Comparison of ENCODE assay signal across 1 cellular context in the genomic region with DNA sequence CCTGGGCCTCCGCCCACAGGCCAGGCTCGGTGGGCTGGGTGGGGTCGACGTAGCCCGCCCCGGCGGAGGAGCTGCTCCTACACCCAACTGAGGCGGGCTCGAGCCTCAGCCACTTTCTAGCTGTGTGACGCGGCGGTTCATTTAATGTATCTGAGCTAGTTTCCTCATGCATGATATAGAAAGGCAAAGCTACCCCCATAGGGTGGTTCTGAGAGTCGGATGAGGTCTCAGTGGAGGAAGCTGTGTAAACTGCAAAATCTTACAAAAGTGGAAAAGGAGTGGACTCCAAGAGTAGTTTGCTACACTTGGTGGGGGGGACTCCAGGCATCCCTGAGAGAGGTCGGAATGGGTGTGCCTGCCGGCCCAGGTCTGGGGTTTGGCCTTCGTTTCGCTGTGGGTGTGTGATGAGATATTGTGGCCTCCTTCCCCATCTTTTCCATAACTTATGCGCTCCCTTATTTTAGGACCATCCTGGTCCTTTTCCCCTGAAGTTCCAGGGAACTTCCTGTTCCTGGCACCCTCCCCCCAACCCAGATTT.
TF ChIP-seq lines count a peak whose summit lies in the region.

No MANE protein-coding gene starts in this region.

TF ChIP-seq in HepG2, 621 proteins besides CTCF, POLR2A, EP300 and RAD21 (continued from another document):
- TF ChIP-seq TFDP2 (CRISPR knock-in tag; IDR thresholded peaks at IDR 0.05) (0 out of 2 replicates have a peak, but pooled peaks have one; percentile 16), ZNF879 (CRISPR knock-in tag; IDR thresholded peaks at IDR 0.05) (0 out of 2 replicates have a peak, but pooled peaks have one; percentile 76), SIN3A (IDR thresholded peaks at IDR 0.05; ENCODE audit: borderline replicate concordance, low read depth, low read length) (0 out of 2 replicates have a peak, but pooled peaks have one; percentile 60), MIXL1 (CRISPR knock-in tag; IDR thresholded peaks at IDR 0.05) (0 out of 2 replicates have a peak, but pooled peaks have one; percentile 12), ZNF510 (CRISPR knock-in tag; IDR thresholded peaks at IDR 0.05; ENCODE audit: low read depth) (0 out of 2 replicates have a peak, but pooled peaks have one; percentile 1), SALL2 (CRISPR knock-in tag; IDR thresholded peaks at IDR 0.05) (0 out of 2 replicates have a peak, but pooled peaks have one; percentile 30), PITX1 (CRISPR knock-in tag; IDR thresholded peaks at IDR 0.05) (no peak), LCORL (IDR thresholded peaks at IDR 0.05) (no peak), LCORL (CRISPR knock-in tag; IDR thresholded peaks at IDR 0.05) (no peak), MYC (CRISPR knock-in tag; IDR thresholded peaks at IDR 0.05; ENCODE audit: borderline replicate concordance) (0 out of 2 replicates have a peak, but pooled peaks have one; percentile 22), ZSCAN9 (CRISPR knock-in tag; IDR thresholded peaks at IDR 0.05; ENCODE audit: borderline replicate concordance) (0 out of 2 replicates have a peak, but pooled peaks have one; percentile 19), ATAD3A (CRISPR knock-in tag; IDR thresholded peaks at IDR 0.05) (no peak), PRDM15 (CRISPR knock-in tag; IDR thresholded peaks at IDR 0.05) (0 out of 2 replicates have a peak, but pooled peaks have one; percentile 38), RFX5 (IDR thresholded peaks at IDR 0.05; ENCODE audit: low read depth, low read length) (no peak)
- TF ChIP-seq, protein P1, sequence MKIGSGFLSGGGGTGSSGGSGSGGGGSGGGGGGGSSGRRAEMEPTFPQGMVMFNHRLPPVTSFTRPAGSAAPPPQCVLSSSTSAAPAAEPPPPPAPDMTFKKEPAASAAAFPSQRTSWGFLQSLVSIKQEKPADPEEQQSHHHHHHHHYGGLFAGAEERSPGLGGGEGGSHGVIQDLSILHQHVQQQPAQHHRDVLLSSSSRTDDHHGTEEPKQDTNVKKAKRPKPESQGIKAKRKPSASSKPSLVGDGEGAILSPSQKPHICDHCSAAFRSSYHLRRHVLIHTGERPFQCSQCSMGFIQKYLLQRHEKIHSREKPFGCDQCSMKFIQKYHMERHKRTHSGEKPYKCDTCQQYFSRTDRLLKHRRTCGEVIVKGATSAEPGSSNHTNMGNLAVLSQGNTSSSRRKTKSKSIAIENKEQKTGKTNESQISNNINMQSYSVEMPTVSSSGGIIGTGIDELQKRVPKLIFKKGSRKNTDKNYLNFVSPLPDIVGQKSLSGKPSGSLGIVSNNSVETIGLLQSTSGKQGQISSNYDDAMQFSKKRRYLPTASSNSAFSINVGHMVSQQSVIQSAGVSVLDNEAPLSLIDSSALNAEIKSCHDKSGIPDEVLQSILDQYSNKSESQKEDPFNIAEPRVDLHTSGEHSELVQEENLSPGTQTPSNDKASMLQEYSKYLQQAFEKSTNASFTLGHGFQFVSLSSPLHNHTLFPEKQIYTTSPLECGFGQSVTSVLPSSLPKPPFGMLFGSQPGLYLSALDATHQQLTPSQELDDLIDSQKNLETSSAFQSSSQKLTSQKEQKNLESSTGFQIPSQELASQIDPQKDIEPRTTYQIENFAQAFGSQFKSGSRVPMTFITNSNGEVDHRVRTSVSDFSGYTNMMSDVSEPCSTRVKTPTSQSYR (CRISPR knock-in tag; IDR thresholded peaks at IDR 0.05; ENCODE audit: borderline replicate concordance), result 0 out of 2 replicates have a peak, but pooled peaks have one; percentile 26
